In genomic region chr9:111868475-111868874, GRCh38 we compare ENCODE assay signal across 3 cellular contexts.
TF ChIP-seq lines count a peak whose summit lies in the region.

No MANE protein-coding gene starts in this region.

TF ChIP-seq in GM23338, 12 proteins besides CTCF, POLR2A, EP300 and RAD21:
- peak; percentile 29; the same call in 1 of the 2 replicates for TF ChIP-seq POLR2AphosphoS5 (IDR thresholded peaks at IDR 0.05; ENCODE audit: low read depth)
- TF ChIP-seq ZNF462 (CRISPR knock-in tag; IDR thresholded peaks at IDR 0.05): 0 out of 2 replicates have a peak, but pooled peaks have one; percentile 19
- TF ChIP-seq EZH2 (IDR thresholded peaks at IDR 0.05; ENCODE audit: low read depth, unreplicated experiment): no peak
- TF ChIP-seq ETS1 (IDR thresholded peaks at IDR 0.05): no peak

TF ChIP-seq in IMR-90, 13 proteins besides CTCF, POLR2A, EP300 and RAD21:
- TF ChIP-seq USF2 (IDR thresholded peaks at IDR 0.05; ENCODE audit: low read depth, low read length) (no peak), BHLHE40 (IDR thresholded peaks at IDR 0.05; ENCODE audit: low read depth, low read length) (no peak), CEBPB (IDR thresholded peaks at IDR 0.05; ENCODE audit: low read depth, low read length) (no peak), RFX5 (IDR thresholded peaks at IDR 0.05; ENCODE audit: low read depth, low read length) (no peak), NFE2L2 (IDR thresholded peaks at IDR 0.05; ENCODE audit: low read depth, low read length) (no peak), SMC3 (IDR thresholded peaks at IDR 0.05; ENCODE audit: low read depth, low read length) (no peak)

TF ChIP-seq in HepG2, 621 proteins besides CTCF, POLR2A, EP300 and RAD21:
- no peak for TF ChIP-seq PITX1 (CRISPR knock-in tag; IDR thresholded peaks at IDR 0.05)
- TF ChIP-seq ZNF589 (CRISPR knock-in tag; conservative IDR thresholded peaks at IDR 0.05): no peak
- no peak for TF ChIP-seq GPN1 (CRISPR knock-in tag; IDR thresholded peaks at IDR 0.05; ENCODE audit: borderline replicate concordance)
- no peak for TF ChIP-seq PRDM15 (CRISPR knock-in tag; IDR thresholded peaks at IDR 0.05)
- TF ChIP-seq WIZ (CRISPR knock-in tag; IDR thresholded peaks at IDR 0.05): no peak
- no peak for TF ChIP-seq HDAC1 (CRISPR knock-in tag; IDR thresholded peaks at IDR 0.05)
- no peak for TF ChIP-seq FOXK2 (IDR thresholded peaks at IDR 0.05)
- TF ChIP-seq TBP (CRISPR knock-in tag; IDR thresholded peaks at IDR 0.05): no peak
- no peak for TF ChIP-seq ZNF230 (CRISPR knock-in tag; IDR thresholded peaks at IDR 0.05)
- no peak for TF ChIP-seq NR2F1 (CRISPR knock-in tag; IDR thresholded peaks at IDR 0.05)
- TF ChIP-seq ZNF691 (CRISPR knock-in tag; IDR thresholded peaks at IDR 0.05; ENCODE audit: borderline replicate concordance, low read depth): no peak
- no peak for TF ChIP-seq GABPB1 (CRISPR knock-in tag; IDR thresholded peaks at IDR 0.05)
- TF ChIP-seq SRSF4 (IDR thresholded peaks at IDR 0.05; ENCODE audit: low read depth, low read length, poor library complexity, severe bottlenecking): no peak
